Comparison of ENCODE assay signal across 14 cellular contexts in the genomic region with DNA sequence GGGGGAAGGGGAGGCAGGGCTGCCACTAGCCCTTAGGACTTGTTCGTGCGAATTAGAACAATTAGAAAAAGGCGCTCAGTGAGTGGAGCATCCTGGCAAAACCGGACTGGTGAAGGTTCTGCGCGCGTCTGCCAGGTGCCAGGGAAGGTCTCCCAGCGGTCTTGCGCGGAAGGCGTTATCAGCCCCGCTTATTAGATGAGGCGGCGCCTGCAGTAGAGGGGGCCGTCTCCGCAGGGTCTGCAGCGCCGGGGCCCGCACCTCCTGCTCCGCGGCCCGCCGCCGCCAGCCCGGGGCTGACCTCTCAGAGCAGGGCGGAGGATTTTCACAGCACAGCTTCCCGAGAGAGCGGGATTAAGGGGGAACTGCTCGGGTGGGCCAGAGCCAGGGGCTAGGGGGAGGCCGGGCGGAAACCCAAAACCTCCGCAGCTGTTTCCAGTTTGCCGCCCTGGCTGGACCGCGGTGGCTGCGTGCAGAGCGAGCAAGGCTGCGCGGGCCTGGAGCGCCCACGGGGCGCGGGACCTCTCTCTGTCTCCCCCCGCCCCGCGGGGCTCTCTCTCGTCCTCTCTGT.
DNase-seq lines count a peak whose midpoint lies in the region; TF ChIP-seq lines count a peak whose summit lies in the region.
"Had no signal": no experiment of that assay in that cellular context is flagged by ENCODE, and none has a peak within 500 bp of the region (broad histone marks: within the 10 kb centered on the region; RNA-seq: fewer than 3 reads in every experiment).

No MANE protein-coding gene starts in this region.

- peaks cover 56% of the 10 kb centered on the region for H3K27me3 ChIP-seq in HUES64 (ENCODE audit: insufficient read depth, low read length)
- H3K27me3 ChIP-seq in dorsolateral prefrontal cortex, result peaks cover 0 to 55% (median 21%) of the 10 kb centered on the region in 45 donors
- H3K27me3 ChIP-seq in MG63, result no peaks in the 10 kb centered on the region

- H3K9me3 ChIP-seq in HUES64 (ENCODE audit: insufficient read depth, low read depth, low read length) (no peaks in the 10 kb centered on the region), mesodermal cell (ENCODE audit: control insufficient read depth, low read length) (no peaks in the 10 kb centered on the region), MG63 (no peaks in the 10 kb centered on the region)

- H3K36me3 ChIP-seq in HUES64 (ENCODE audit: insufficient read depth, low read length), result no peaks in the 10 kb centered on the region
- H3K36me3 ChIP-seq in mesodermal cell (ENCODE audit: control insufficient read depth, insufficient read depth, low read length), result no peaks in the 10 kb centered on the region
- H3K36me3 ChIP-seq in MG63, result no peaks in the 10 kb centered on the region

- peak; percentile 87 for DNase-seq in DMS53 treated with DMSO at 0.1 percent for 48 hours (lab: John Stamatoyannopoulos, UW; ENCODE audit: unreplicated experiment)
- no peak for DNase-seq in dorsolateral prefrontal cortex
- no peak for DNase-seq in activated naive CD4-positive, alpha-beta T cell (lab: John Stamatoyannopoulos, UW)
- no peak for DNase-seq in MG63
- DNase-seq in GM13976 (ENCODE audit: low spot score), result no peak
- DNase-seq in 8988T, result no peak
- DNase-seq: activated effector memory CD4-positive, alpha-beta T cell treated with anti-CD3 and anti-CD28 coated beads, Interleukin-2, amount 50 U/mL, for 16 hours; caudate nucleus; CD4-positive, CD25-positive, alpha-beta regulatory T cell; kidney glomerular epithelial cell; nucleus accumbens; stimulated activated naive B cell treated with anti-CD40 and anti-IgM and Interleukin-4, amounts not matched to agents 10 μg/mL and 1 μg/mL and 100 μg/mL, for 72 hours had no signal

- TF ChIP-seq CTCF in dorsolateral prefrontal cortex (IDR thresholded peaks at IDR 0.05 in 54 of 56, conservative IDR thresholded peaks at IDR 0.05 in 2 of 56; ENCODE audit: low read depth in 1 of 56, partially characterized antibody in 56 of 56) (no peak), GM13976 (IDR thresholded peaks at IDR 0.05; ENCODE audit: borderline replicate concordance, control extremely low read depth, extremely low read depth, insufficient read depth, missing control alignments) (no peak)

- 0 out of 2 replicates have a peak overlapping the region, but pooled peaks have one; percentile 19 for H3K9ac ChIP-seq in HUES64 (ENCODE audit: low read depth, low read length)

- intact Hi-C loops in dorsolateral prefrontal cortex (cut with DNase I), result no loop called here

- no peaks in the 10 kb centered on the region for H3K4me1 ChIP-seq in HUES64 (ENCODE audit: insufficient read depth, low read length)
- H3K4me1 ChIP-seq in mesodermal cell (ENCODE audit: control insufficient read depth, insufficient read depth, low read length, poor library complexity, severe bottlenecking), result peaks cover 18% of the 10 kb centered on the region

- 5% methylated on average over 47 of the region's 47 CpGs for WGBS in HUES64
- 7 to 12% methylated on average over 36 to 46 of the region's 47 CpGs for WGBS in mesodermal cell (ENCODE audit: insufficient coverage in 2 of 2), 2 experiments

- H3K4me3 ChIP-seq in HUES64 (ENCODE audit: low read length), result peak overlapping the region; percentile 46
- peak overlapping the region in 38 of 59 donors; percentile 1 to 58 (median 40) for H3K4me3 ChIP-seq in dorsolateral prefrontal cortex
- peak overlapping the region; percentile 18 for H3K4me3 ChIP-seq in mesodermal cell (ENCODE audit: extremely low read depth, insufficient read depth, low read length, poor library complexity, severe bottlenecking)
- no peak overlapping the region for H3K4me3 ChIP-seq in MG63

- H3K27ac ChIP-seq in HUES64 (ENCODE audit: low read depth, low read length) (no peak overlapping the region), dorsolateral prefrontal cortex (no peak overlapping the region), mesodermal cell (ENCODE audit: low read depth, low read length, severe bottlenecking) (no peak overlapping the region)

- in situ Hi-C loops in GM13976 (cut with MboI; ENCODE audit: low sequenced_read_pairs, unreplicated experiment), result no loop called here
